Comparison of ENCODE assay signal across 13 cellular contexts in genomic region chr10:60536529-60537114, GRCh38.
A peak's percentile ranks its signal among the peaks of the same experiment; 100 is the strongest.
DNase-seq lines count a peak whose midpoint lies in the region; ATAC-seq and TF ChIP-seq lines count a peak whose summit lies in the region.
"Had no signal": no experiment of that assay in that cellular context is flagged by ENCODE, and none has a peak within 500 bp of the region (broad histone marks: within the 10 kb centered on the region; RNA-seq: fewer than 3 reads in every experiment).

No MANE protein-coding gene starts in this region.

- no peak overlapping the region for H3K4me3 Mint-ChIP-seq in activated CD8-positive, alpha-beta T cell treated with anti-CD3 and anti-CD28 coated beads for 36 hours
- H3K4me3 Mint-ChIP-seq in activated CD8-positive, alpha-beta T cell treated with anti-CD3 and anti-CD28 coated beads, Interleukin-2, amount 10 ng/mL, durations not matched to agents 7 days and 5 days, result no peak overlapping the region
- H3K4me3 Mint-ChIP-seq: IgD-negative memory B cell had no signal

- no peak overlapping the region for H4K5ac ChIP-seq in IMR-90 (ENCODE audit: low read depth, low read length)

- H3K9me1 ChIP-seq in IMR-90 (ENCODE audit: insufficient read depth, low read length), result no peaks in the 10 kb centered on the region

- no peak overlapping the region for H3K4ac ChIP-seq in IMR-90 (ENCODE audit: low read depth, low read length)

- no peak overlapping the region for H2BK15ac ChIP-seq in IMR-90 (ENCODE audit: low read depth, low read length)

- H3K14ac ChIP-seq in IMR-90 (replicated peaks; ENCODE audit: low read depth, low read length), result no peak overlapping the region

- intact Hi-C loops in activated CD8-positive, alpha-beta T cell treated with anti-CD3 and anti-CD28 coated beads for 36 hours (cut with micrococcal nuclease), result no loop called here
- intact Hi-C loops in IMR-90 (cut with micrococcal nuclease), result no loop called here

- H3K27me3 Mint-ChIP-seq in activated CD8-positive, alpha-beta T cell treated with anti-CD3 and anti-CD28 coated beads for 36 hours, result no peaks in the 10 kb centered on the region
- H3K27me3 Mint-ChIP-seq in activated CD8-positive, alpha-beta T cell treated with anti-CD3 and anti-CD28 coated beads, Interleukin-2, amount 10 ng/mL, durations not matched to agents 7 days and 5 days (ENCODE audit: low read depth), result no peaks in the 10 kb centered on the region
- H3K27me3 Mint-ChIP-seq: IgD-negative memory B cell had no signal

- H3K36me3 ChIP-seq in IMR-90 (ENCODE audit: control insufficient read depth, insufficient read depth, low read length), result no peaks in the 10 kb centered on the region
- no peaks in the 10 kb centered on the region for H3K36me3 ChIP-seq in WERI-Rb-1

- no peak overlapping the region for H2AFZ ChIP-seq in IMR-90 (replicated peaks; ENCODE audit: low read length, poor library complexity)

- H3K9me3 ChIP-seq in IMR-90 (ENCODE audit: control insufficient read depth, insufficient read depth, low read length), result no peaks in the 10 kb centered on the region
- H3K9me3 ChIP-seq in WERI-Rb-1 (ENCODE audit: severe bottlenecking), result no peaks in the 10 kb centered on the region

- no peak overlapping the region for H3K4me3 ChIP-seq in IMR-90 (ENCODE audit: insufficient read depth, low read depth, low read length)
- H3K4me3 ChIP-seq in skeletal muscle cell (ENCODE audit: low read depth, low read length), result no peak overlapping the region
- no peak overlapping the region for H3K4me3 ChIP-seq in WERI-Rb-1 (ENCODE audit: low read depth, low read length)

- TF ChIP-seq POLR2A in IMR-90 (IDR thresholded peaks at IDR 0.05; ENCODE audit: low read depth, low read length), result no peak

- H3K79me1 ChIP-seq in IMR-90 (ENCODE audit: low read depth in 1 of 2, low read length in 2 of 2), result no peaks in the 10 kb centered on the region

- no peak overlapping the region for H3K18ac ChIP-seq in IMR-90 (ENCODE audit: low read depth, low read length)

- no peak for TF ChIP-seq CTCF in activated CD8-positive, alpha-beta T cell treated with anti-CD3 and anti-CD28 coated beads for 36 hours (IDR thresholded peaks at IDR 0.05)
- no peak for TF ChIP-seq CTCF in IMR-90 (conservative IDR thresholded peaks at IDR 0.05; ENCODE audit: low read depth, low read length)
- TF ChIP-seq CTCF in WERI-Rb-1 (IDR thresholded peaks at IDR 0.05; ENCODE audit: low read depth, low read length), result no peak

- CTCF ChIA-PET in activated CD8-positive, alpha-beta T cell treated with anti-CD3 and anti-CD28 coated beads for 36 hours (lab: Charles Lee), result no interaction called here
- CTCF ChIA-PET in activated CD8-positive, alpha-beta T cell treated with anti-CD3 and anti-CD28 coated beads, Interleukin-2, amount 10 ng/mL, durations not matched to agents 7 days and 5 days (lab: Charles Lee), result no interaction called here
- CTCF ChIA-PET in IMR-90 (lab: Yijun Ruan, JAX), result interaction anchor here (0.6 kb wide), 1 partner anchor 25 kb away, joined by 5 read pairs; no protein-coding TSS in a partner anchor

- no peaks in the 10 kb centered on the region for H3K9me3 Mint-ChIP-seq in activated CD8-positive, alpha-beta T cell treated with anti-CD3 and anti-CD28 coated beads for 36 hours
- H3K9me3 Mint-ChIP-seq in activated CD8-positive, alpha-beta T cell treated with anti-CD3 and anti-CD28 coated beads, Interleukin-2, amount 10 ng/mL, durations not matched to agents 7 days and 5 days (ENCODE audit: insufficient read depth), result no peaks in the 10 kb centered on the region
- H3K9me3 Mint-ChIP-seq: IgD-negative memory B cell had no signal

- H3K4me1 Mint-ChIP-seq in activated CD8-positive, alpha-beta T cell treated with anti-CD3 and anti-CD28 coated beads for 36 hours (ENCODE audit: low read depth), result peaks cover 26% of the 10 kb centered on the region
- H3K4me1 Mint-ChIP-seq in activated CD8-positive, alpha-beta T cell treated with anti-CD3 and anti-CD28 coated beads, Interleukin-2, amount 10 ng/mL, durations not matched to agents 7 days and 5 days (ENCODE audit: low read depth), result peaks cover 6% of the 10 kb centered on the region

- in situ Hi-C loops in IMR-90 (cut with MboI; ENCODE audit: low sequenced_read_pairs), result no loop called here

- no TSS peak for BruUV-seq in IMR-90 (replicated peaks; lab: Mats Ljungman, UMichigan)

- H2BK5ac ChIP-seq in IMR-90 (ENCODE audit: low read depth, low read length, poor library complexity, severe bottlenecking), result no peak overlapping the region

- H3K56ac ChIP-seq in IMR-90 (ENCODE audit: extremely low read depth, insufficient read depth, low read length), result no peak overlapping the region

- TF ChIP-seq RAD21 in IMR-90 (IDR thresholded peaks at IDR 0.05; ENCODE audit: low read length), result no peak

- DNase-seq in activated CD8-positive, alpha-beta T cell treated with anti-CD3 and anti-CD28 coated beads for 36 hours, result peak; percentile 37
- DNase-seq in activated CD8-positive, alpha-beta T cell treated with anti-CD3 and anti-CD28 coated beads, Interleukin-2, amount 10 ng/mL, durations not matched to agents 7 days and 5 days, result no peak
- DNase-seq in IMR-90 (peak; percentile 61), astrocyte of the hippocampus (ENCODE audit: low read depth, low spot score) (peak; percentile 34), skeletal muscle cell (ENCODE audit: low read depth) (peak; percentile 52), WERI-Rb-1 (no peak)
- no peak for DNase-seq in stimulated activated CD8-positive, alpha-beta memory T cell treated with anti-CD3 and anti-CD28 coated beads, Interleukin-4, amount 100 ng/mL, for 48 hours
- DNase-seq: foreskin melanocyte, mesendoderm, NCI-H510A treated with DMSO at 0.1 percent for 48 hours, right cardiac atrium had no signal

- ATAC-seq in activated CD8-positive, alpha-beta T cell treated with anti-CD3 and anti-CD28 coated beads for 36 hours, result peak; percentile 79
- ATAC-seq in activated CD8-positive, alpha-beta T cell treated with anti-CD3 and anti-CD28 coated beads, Interleukin-2, amount 10 ng/mL, durations not matched to agents 7 days and 5 days, result no peak
- ATAC-seq in IMR-90 (ENCODE audit: low read depth) (no peak), GM21786 (IDR thresholded peaks at IDR 0.05; ENCODE audit: unreplicated experiment) (no peak)
- ATAC-seq: right cardiac atrium had no signal

- H4K20me1 ChIP-seq in IMR-90 (ENCODE audit: insufficient read depth, low read length), result no peaks in the 10 kb centered on the region

- H3K27me3 ChIP-seq in IMR-90 (ENCODE audit: control insufficient read depth, insufficient read depth, low read length) (peaks cover 6% of the 10 kb centered on the region), WERI-Rb-1 (ENCODE audit: insufficient read depth, low read depth, severe bottlenecking) (no peaks in the 10 kb centered on the region)

- H3K27ac ChIP-seq in IMR-90 (ENCODE audit: insufficient read depth, low read length) (no peak overlapping the region), WERI-Rb-1 (no peak overlapping the region)

- dilution Hi-C loops in IMR-90 (cut with HindIII; ENCODE audit: low sequenced_read_pairs, unreplicated experiment), result no loop called here

- WGBS in IMR-90 (ENCODE audit: extremely low coverage in 2 of 2, insufficient read length in 1 of 2), 2 experiments, result no CpG with 5 or more reads among the region's 7 CpGs

- H3K4me1 ChIP-seq in IMR-90 (ENCODE audit: control insufficient read depth, insufficient read depth, low read length), result no peaks in the 10 kb centered on the region

- H3K23ac ChIP-seq in IMR-90 (ENCODE audit: low read depth, low read length), result no peak overlapping the region

- no peak overlapping the region for H4K91ac ChIP-seq in IMR-90 (ENCODE audit: insufficient read depth, low read depth, low read length)

- POLR2A ChIA-PET in activated CD8-positive, alpha-beta T cell treated with anti-CD3 and anti-CD28 coated beads for 36 hours (lab: Charles Lee), result interaction anchor here (0.6 kb wide), 1 partner anchor 273 kb away, joined by 3 read pairs; no protein-coding TSS in a partner anchor
- POLR2A ChIA-PET in activated CD8-positive, alpha-beta T cell treated with anti-CD3 and anti-CD28 coated beads, Interleukin-2, amount 10 ng/mL, durations not matched to agents 7 days and 5 days (lab: Charles Lee), result no interaction called here
- POLR2A ChIA-PET in IMR-90 (lab: Charles Lee; ENCODE audit: unreplicated experiment), result no interaction called here

- no peak overlapping the region for H2AK5ac ChIP-seq in IMR-90 (ENCODE audit: low read depth, low read length)

- H3K36me3 Mint-ChIP-seq in activated CD8-positive, alpha-beta T cell treated with anti-CD3 and anti-CD28 coated beads for 36 hours (ENCODE audit: low read depth), result no peaks in the 10 kb centered on the region
- H3K36me3 Mint-ChIP-seq in activated CD8-positive, alpha-beta T cell treated with anti-CD3 and anti-CD28 coated beads, Interleukin-2, amount 10 ng/mL, durations not matched to agents 7 days and 5 days (ENCODE audit: low read depth), result no peaks in the 10 kb centered on the region

- H4K8ac ChIP-seq in IMR-90 (ENCODE audit: low read depth in 2 of 2, low read length in 2 of 2), result no peak overlapping the region

- no peak overlapping the region for H2AK9ac ChIP-seq in IMR-90 (replicated peaks; ENCODE audit: low read depth, low read length, poor library complexity)

- no peak overlapping the region for H2BK20ac ChIP-seq in IMR-90 (ENCODE audit: low read depth, low read length)

- no peak overlapping the region for H3K9ac ChIP-seq in IMR-90 (ENCODE audit: low read depth, low read length)

- H3K4me2 ChIP-seq in IMR-90 (ENCODE audit: low read depth, low read length), result no peak overlapping the region

- no peak overlapping the region for H2BK120ac ChIP-seq in IMR-90 (ENCODE audit: low read depth, low read length)

- no peak overlapping the region for H3K27ac Mint-ChIP-seq in activated CD8-positive, alpha-beta T cell treated with anti-CD3 and anti-CD28 coated beads for 36 hours
- no peak overlapping the region for H3K27ac Mint-ChIP-seq in activated CD8-positive, alpha-beta T cell treated with anti-CD3 and anti-CD28 coated beads, Interleukin-2, amount 10 ng/mL, durations not matched to agents 7 days and 5 days
- H3K27ac Mint-ChIP-seq: IgD-negative memory B cell had no signal

TF ChIP-seq in IMR-90, 13 proteins besides CTCF, POLR2A, EP300 and RAD21 (continues in another document):
- TF ChIP-seq BHLHE40 (IDR thresholded peaks at IDR 0.05; ENCODE audit: low read depth, low read length), result no peak
- no peak for TF ChIP-seq CHD1 (IDR thresholded peaks at IDR 0.05; ENCODE audit: low read depth, low read length)
- no peak for TF ChIP-seq MAFK (IDR thresholded peaks at IDR 0.05; ENCODE audit: low read depth, low read length)
- no peak for TF ChIP-seq RFX5 (IDR thresholded peaks at IDR 0.05; ENCODE audit: low read depth, low read length)
- TF ChIP-seq USF2 (IDR thresholded peaks at IDR 0.05; ENCODE audit: low read depth, low read length), result no peak
- TF ChIP-seq SMC3 (IDR thresholded peaks at IDR 0.05; ENCODE audit: low read depth, low read length), result no peak
- no peak for TF ChIP-seq CEBPB (IDR thresholded peaks at IDR 0.05; ENCODE audit: low read depth, low read length)

Comparison
In these comparisons a context has a peak if more than half of its experiments do, and no peak if none do; other contexts are left out.
1. DNase-seq: peak in activated CD8-positive, alpha-beta T cell treated with anti-CD3 and anti-CD28 coated beads for 36 hours (single experiment), IMR-90 (single experiment), astrocyte of the hippocampus (single experiment) and skeletal muscle cell (single experiment); none in activated CD8-positive, alpha-beta T cell treated with anti-CD3 and anti-CD28 coated beads, Interleukin-2, amount 10 ng/mL, durations not matched to agents 7 days and 5 days (single experiment), stimulated activated CD8-positive, alpha-beta memory T cell treated with anti-CD3 and anti-CD28 coated beads, Interleukin-4, amount 100 ng/mL, for 48 hours (single experiment) and WERI-Rb-1 (single experiment).